3 cellular contexts compared by ENCODE assay signal in genomic region chr2:130313812-130314334, GRCh38.
TF ChIP-seq lines count a peak whose summit lies in the region.

No MANE protein-coding gene starts in this region.

TF ChIP-seq in HepG2, 621 proteins besides CTCF, POLR2A, EP300 and RAD21:
- no peak for TF ChIP-seq BCL3 (CRISPR knock-in tag; IDR thresholded peaks at IDR 0.05)
- no peak for TF ChIP-seq NPAS2 (CRISPR knock-in tag; IDR thresholded peaks at IDR 0.05; ENCODE audit: borderline replicate concordance)
- peak; percentile 61; the same call in 1 of the 2 replicates for TF ChIP-seq BHLHE40 (IDR thresholded peaks at IDR 0.05; ENCODE audit: low read length)
- TF ChIP-seq BATF2 (CRISPR knock-in tag; IDR thresholded peaks at IDR 0.05), result no peak
- no peak for TF ChIP-seq SMAD3 (CRISPR knock-in tag; IDR thresholded peaks at IDR 0.05)
TF ChIP-seq in HepG2: peak in this region for 1.

TF ChIP-seq in H1, 55 proteins besides CTCF, POLR2A, EP300 and RAD21:
- TF ChIP-seq BCL11A (IDR thresholded peaks at IDR 0.05; ENCODE audit: low read depth in 2 of 2, low read length in 2 of 2) (no peak), TAF7 (optimal IDR thresholded peaks at IDR 0.05; ENCODE audit: borderline replicate concordance, low read depth, low read length) (no peak), TCF12 (IDR thresholded peaks at IDR 0.05; ENCODE audit: low read depth, low read length) (no peak), SP2 (IDR thresholded peaks at IDR 0.05; ENCODE audit: low read length) (no peak), CHD2 (IDR thresholded peaks at IDR 0.05; ENCODE audit: low read length) (no peak), CBX8 (IDR thresholded peaks at IDR 0.05; ENCODE audit: borderline replicate concordance, low read depth, low read length) (no peak), MAFK (IDR thresholded peaks at IDR 0.05; ENCODE audit: low read depth, low read length) (no peak), SP4 (IDR thresholded peaks at IDR 0.05; ENCODE audit: low read length) (no peak), TBP (IDR thresholded peaks at IDR 0.05; ENCODE audit: low read depth, low read length) (no peak), MAX (IDR thresholded peaks at IDR 0.05) (no peak), E2F6 (IDR thresholded peaks at IDR 0.05) (no peak), TAF1 (IDR thresholded peaks at IDR 0.05; ENCODE audit: low read depth, low read length) (no peak), KDM5A (IDR thresholded peaks at IDR 0.05; ENCODE audit: low read length) (no peak), KDM1A (IDR thresholded peaks at IDR 0.05; ENCODE audit: borderline replicate concordance, low read length) (no peak), RXRA (IDR thresholded peaks at IDR 0.05; ENCODE audit: insufficient read depth, low read depth, low read length) (no peak), RFX5 (IDR thresholded peaks at IDR 0.05; ENCODE audit: borderline replicate concordance, low read depth, low read length) (no peak), SRF (IDR thresholded peaks at IDR 0.05; ENCODE audit: low read depth, low read length) (no peak)

TF ChIP-seq in WTC11, 78 proteins besides CTCF, POLR2A, EP300 and RAD21:
- TF ChIP-seq CBFB (CRISPR knock-in tag; IDR thresholded peaks at IDR 0.05; ENCODE audit: low read depth) (no peak), GABPB1 (CRISPR knock-in tag; IDR thresholded peaks at IDR 0.05) (no peak), ZNF138 (CRISPR knock-in tag; conservative IDR thresholded peaks at IDR 0.05) (no peak), ESRRA (CRISPR knock-in tag; IDR thresholded peaks at IDR 0.05; ENCODE audit: borderline replicate concordance) (no peak), JAZF1 (CRISPR knock-in tag; IDR thresholded peaks at IDR 0.05) (no peak), ZNF263 (CRISPR knock-in tag; IDR thresholded peaks at IDR 0.05; ENCODE audit: low read depth) (no peak), HMGXB4 (CRISPR knock-in tag; IDR thresholded peaks at IDR 0.05) (no peak), ZNF396 (CRISPR knock-in tag; IDR thresholded peaks at IDR 0.05; ENCODE audit: borderline replicate concordance) (no peak), ZMAT4 (CRISPR knock-in tag; IDR thresholded peaks at IDR 0.05) (no peak), TEAD1 (CRISPR knock-in tag; IDR thresholded peaks at IDR 0.05) (no peak), ATF6 (CRISPR knock-in tag; IDR thresholded peaks at IDR 0.05) (no peak), E2F1 (CRISPR knock-in tag; IDR thresholded peaks at IDR 0.05) (no peak), FOXP1 (CRISPR knock-in tag; IDR thresholded peaks at IDR 0.05; ENCODE audit: borderline replicate concordance) (no peak), IRF2 (CRISPR knock-in tag; IDR thresholded peaks at IDR 0.05; ENCODE audit: borderline replicate concordance, low read depth) (no peak), ZNF532 (CRISPR knock-in tag; IDR thresholded peaks at IDR 0.05; ENCODE audit: borderline replicate concordance) (no peak), NR2C2 (CRISPR knock-in tag; IDR thresholded peaks at IDR 0.05) (no peak), CREM (CRISPR knock-in tag; IDR thresholded peaks at IDR 0.05) (no peak), NFE2L1 (CRISPR knock-in tag; IDR thresholded peaks at IDR 0.05) (no peak)
